In genomic region chr2:235529621-235530020, GRCh38 we compare ENCODE assay signal across 25 cellular contexts. TPM values are rescaled to one million over a fixed set of nuclear protein-coding genes. Genes with fewer than 3 reads are reported as not detected.
DNase-seq lines count a peak whose midpoint lies in the region; ATAC-seq and TF ChIP-seq lines count a peak whose summit lies in the region.
"Had no signal": no experiment of that assay in that cellular context is flagged by ENCODE, and none has a peak within 500 bp of the region (broad histone marks: within the 10 kb centered on the region; RNA-seq: fewer than 3 reads in every experiment).

No MANE protein-coding gene starts in this region.

- no peak overlapping the region for H2BK12ac ChIP-seq in trophoblast cell (ENCODE audit: low read length)

- no peak for TF ChIP-seq POLR2A in gastroesophageal sphincter (IDR thresholded peaks at IDR 0.05)

- no peak for TF ChIP-seq CTCF in type B pancreatic cell (conservative IDR thresholded peaks at IDR 0.05)
- TF ChIP-seq CTCF in gastroesophageal sphincter (IDR thresholded peaks at IDR 0.05) = no peak

- no peak overlapping the region for H3K4ac ChIP-seq in trophoblast cell (ENCODE audit: low read depth, low read length)

- no peak overlapping the region for H3K4me3 Mint-ChIP-seq in type B pancreatic cell
- H3K4me3 Mint-ChIP-seq: CD14-positive monocyte; CD4-positive, alpha-beta memory T cell; CD4-positive, CD25-positive, alpha-beta regulatory T cell; CD8-positive, alpha-beta memory T cell had no signal

- no peaks in the 10 kb centered on the region for H3K27me3 ChIP-seq in trophoblast cell (ENCODE audit: insufficient read depth, low read length)
- H3K27me3 ChIP-seq in gastroesophageal sphincter = no peaks in the 10 kb centered on the region
- H3K27me3 ChIP-seq: BE2C, BLaER1 had no signal

- no peak overlapping the region for H2BK5ac ChIP-seq in trophoblast cell (ENCODE audit: low read depth, low read length, poor library complexity)

- no peak overlapping the region for H2AFZ ChIP-seq in trophoblast cell (ENCODE audit: insufficient read depth, low read length, poor library complexity)

- H3K27me3 Mint-ChIP-seq in type B pancreatic cell = no peaks in the 10 kb centered on the region

- intact Hi-C loops in left cardiac atrium (cut with DNase I) (no loop called here), left ventricle myocardium superior (cut with micrococcal nuclease) (no loop called here)

- H4K91ac ChIP-seq in trophoblast cell (ENCODE audit: low read depth, low read length) = no peak overlapping the region

- peak; percentile 6 for DNase-seq in left cardiac atrium
- no peak for DNase-seq in left ventricle myocardium superior
- DNase-seq in trophoblast cell = no peak
- DNase-seq in type B pancreatic cell (ENCODE audit: extremely low spot score, unreplicated experiment) = no peak
- DNase-seq in ACHN = no peak
- DNase-seq: BE2C; C1 segment of cervical spinal cord; CD4-positive, alpha-beta memory T cell; CD4-positive, CD25-positive, alpha-beta regulatory T cell; CD8-positive, alpha-beta memory T cell; COR-L47; DMS 273 treated with DMSO at 0.1 percent for 48 hours; DMS153; DMS53; DMS79; DND-41; EL; GDM1 had no signal

- no peak overlapping the region for H3K14ac ChIP-seq in trophoblast cell (ENCODE audit: low read length)

- no peak overlapping the region for H3K4me2 ChIP-seq in trophoblast cell (ENCODE audit: low read length)
- H3K4me2 ChIP-seq: A549, BLaER1 had no signal

- H4K12ac ChIP-seq in trophoblast cell (ENCODE audit: low read depth, low read length) = no peak overlapping the region

- H3K27ac ChIP-seq in trophoblast cell (ENCODE audit: low read depth, low read length) (no peak overlapping the region), gastroesophageal sphincter (no peak overlapping the region)
- H3K27ac ChIP-seq: 22Rv1, A549, BLaER1 had no signal

- ATAC-seq in left cardiac atrium (no peak), left ventricle myocardium superior (no peak), gastroesophageal sphincter (no peak), HG02938 (IDR thresholded peaks at IDR 0.05; ENCODE audit: unreplicated experiment) (no peak)
- ATAC-seq: A549, GM12878 had no signal

- H3K36me3 Mint-ChIP-seq in type B pancreatic cell = peaks cover 10% of the 10 kb centered on the region
- H3K36me3 Mint-ChIP-seq: CD14-positive monocyte; CD4-positive, alpha-beta memory T cell; CD4-positive, CD25-positive, alpha-beta regulatory T cell; CD8-positive, alpha-beta memory T cell had no signal

- H3K9me3 Mint-ChIP-seq in type B pancreatic cell = no peaks in the 10 kb centered on the region
- H3K9me3 Mint-ChIP-seq: CD4-positive, alpha-beta memory T cell; CD8-positive, alpha-beta memory T cell had no signal

- no CpG with 5 or more reads among the region's 3 CpGs for WGBS in trophoblast cell (ENCODE audit: extremely low coverage, insufficient coverage, insufficient read length)
- 97 to 100% methylated on average over 3 of the region's 3 CpGs for WGBS in gastroesophageal sphincter (ENCODE audit: low coverage in 1 of 2), 2 donors

- H3K27ac Mint-ChIP-seq in type B pancreatic cell = peak overlapping the region; percentile 5
- H3K27ac Mint-ChIP-seq: CD14-positive monocyte; CD4-positive, alpha-beta memory T cell; CD4-positive, CD25-positive, alpha-beta regulatory T cell had no signal

- no peaks in the 10 kb centered on the region for H3K4me1 ChIP-seq in trophoblast cell (ENCODE audit: control insufficient read depth in 1 of 2, insufficient read depth in 2 of 2, low read length in 2 of 2)
- peaks cover 0 to 41% (median 0%) of the 10 kb centered on the region in 3 donors for H3K4me1 ChIP-seq in gastroesophageal sphincter
- H3K4me1 ChIP-seq: A549 had no signal

- H3K4me3 ChIP-seq in trophoblast cell (ENCODE audit: low read depth, low read length) (no peak overlapping the region), gastroesophageal sphincter (no peak overlapping the region)
- H3K4me3 ChIP-seq: A549, BLaER1, GM12878 had no signal

- peaks cover 5% of the 10 kb centered on the region for H3K79me2 ChIP-seq in trophoblast cell (ENCODE audit: control insufficient read depth, insufficient read depth, low read length, poor library complexity)

- H3K9ac ChIP-seq in trophoblast cell (ENCODE audit: low read length) = no peak overlapping the region
- H3K9ac ChIP-seq: BLaER1 had no signal

- in situ Hi-C loops in ACHN (cut with HindIII; ENCODE audit: low pct_ligation_motif_present, low pct_unique_long_range_greater_than_20kb, low sequenced_read_pairs) = no loop called here

- H2AK5ac ChIP-seq in trophoblast cell (ENCODE audit: low read length) = no peak overlapping the region

- H3K36me3 ChIP-seq in trophoblast cell (ENCODE audit: control insufficient read depth in 1 of 2, insufficient read depth in 2 of 2, low read length in 2 of 2) (no peaks in the 10 kb centered on the region), gastroesophageal sphincter (no peaks in the 10 kb centered on the region)
- H3K36me3 ChIP-seq: BE2C, BLaER1 had no signal

- TF ChIP-seq EP300 in gastroesophageal sphincter (IDR thresholded peaks at IDR 0.05) = no peak

- peaks cover 2% of the 10 kb centered on the region for H3K9me3 ChIP-seq in trophoblast cell (ENCODE audit: insufficient read depth, low read depth, low read length)
- H3K9me3 ChIP-seq in gastroesophageal sphincter = peaks cover 0 to 10% (median 0%) of the 10 kb centered on the region in 3 donors
- H3K9me3 ChIP-seq: A549, BE2C had no signal

- peak overlapping the region; percentile 66 for H3K18ac ChIP-seq in trophoblast cell (ENCODE audit: low read length)

- H3K23ac ChIP-seq in trophoblast cell (ENCODE audit: low read length) = no peak overlapping the region

- no peak overlapping the region for H4K8ac ChIP-seq in trophoblast cell (ENCODE audit: low read depth, low read length)

- H3K4me1 Mint-ChIP-seq in type B pancreatic cell (ENCODE audit: unreplicated experiment) = peaks cover 19% of the 10 kb centered on the region
- H3K4me1 Mint-ChIP-seq: CD14-positive monocyte; CD4-positive, alpha-beta memory T cell; CD4-positive, CD25-positive, alpha-beta regulatory T cell; CD8-positive, alpha-beta memory T cell had no signal

- H2BK120ac ChIP-seq in trophoblast cell (ENCODE audit: insufficient read depth, low read length, poor library complexity) = no peak overlapping the region

- H3K79me1 ChIP-seq in trophoblast cell (ENCODE audit: low read length) = no peaks in the 10 kb centered on the region

RNA-seq across cellular contexts. Expression of gene AGAP1, which starts 35.8 kb away (rescaled TPM):
- total RNA-seq in left cardiac atrium (10 to 100 TPM; 22.5 to 23.9 TPM), left ventricle myocardium superior (22.3 TPM), type B pancreatic cell (ENCODE audit: low replicate concordance) (46.3 and 52.7 TPM in 2 replicates), gastroesophageal sphincter (10 to 100 TPM; 33.7 to 55.2 (median 37.5) TPM)
- polyA plus RNA-seq in trophoblast cell (2013) = 17.8 and 18.9 TPM in 2 replicates
- polyA plus RNA-seq: CD14-positive monocyte; CD4-positive, CD25-positive, alpha-beta regulatory T cell had no signal
